ENCODE assay signal across 18 cellular contexts in the genomic region with DNA sequence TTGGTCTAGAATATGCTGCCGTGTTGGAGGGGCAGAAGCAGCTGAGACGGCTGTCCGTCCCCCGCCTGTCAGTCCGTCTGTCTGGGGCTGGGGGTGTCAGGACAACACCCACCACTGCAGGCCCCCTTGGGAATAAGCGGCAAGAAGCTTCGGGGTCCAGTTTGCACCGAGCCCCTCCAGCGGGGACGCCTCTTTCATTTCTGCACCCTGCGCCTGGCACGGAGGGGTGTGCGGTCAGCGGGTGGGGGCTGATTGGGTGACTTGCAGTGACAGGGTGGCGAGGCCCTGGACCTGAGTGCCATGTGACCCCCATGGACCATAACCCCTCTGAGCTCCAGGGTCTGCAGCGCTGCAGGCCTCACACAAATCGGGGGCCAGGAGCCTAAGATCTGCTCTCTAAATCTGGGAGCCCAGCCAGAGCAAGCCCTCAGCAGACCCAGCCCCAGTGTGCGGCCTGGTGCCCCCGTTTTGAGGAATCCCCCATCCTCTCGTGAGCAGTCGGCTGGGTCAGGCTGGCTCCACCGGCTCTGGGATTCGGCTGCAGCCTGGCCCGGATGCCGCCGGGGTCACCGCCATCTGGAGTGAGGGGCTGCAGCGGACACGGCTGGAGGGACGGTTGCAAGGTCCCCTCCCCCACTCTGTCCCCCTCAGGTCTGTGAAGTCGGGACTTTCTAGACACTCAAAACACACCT. TPM values are rescaled to one million over a fixed set of nuclear protein-coding genes. Genes with fewer than 3 reads are reported as not detected.
DNase-seq lines count a peak whose midpoint lies in the region; FAIRE-seq and TF ChIP-seq lines count a peak whose summit lies in the region.
"Had no signal": no experiment of that assay in that cellular context is flagged by ENCODE, and none has a peak within 500 bp of the region (broad histone marks: within the 10 kb centered on the region; RNA-seq: fewer than 3 reads in every experiment).

No MANE protein-coding gene starts in this region.

- no peak for DNase-seq in GM19239 (ENCODE audit: insufficient read length, low spot score)
- no peak for DNase-seq in effector memory CD4-positive, alpha-beta T cell
- no peak for DNase-seq in GM12891 (ENCODE audit: insufficient read length, low spot score)
- DNase-seq in activated CD4-positive, alpha-beta T cell treated with anti-CD3 and anti-CD28 coated beads for 1 hour = no peak
- DNase-seq in MG63 = no peak
- no peak for DNase-seq in GM23248
- DNase-seq: activated naive CD4-positive, alpha-beta T cell; HFFc6; mesendoderm; NCI-H2081; NCI-H524 treated with DMSO at 0.1 percent for 48 hours had no signal

- H3K9me3 ChIP-seq in effector memory CD4-positive, alpha-beta T cell (ENCODE audit: control insufficient read depth, low read length) = no peaks in the 10 kb centered on the region
- H3K9me3 ChIP-seq in MG63 (no peaks in the 10 kb centered on the region), GM23248 (ENCODE audit: low read depth) (no peaks in the 10 kb centered on the region)
- H3K9me3 ChIP-seq: Peyer's patch, right lobe of liver had no signal

- in situ Hi-C loops in GM23248 (cut with MboI) = no loop called here

- H3K79me2 ChIP-seq in GM23248 (ENCODE audit: insufficient read depth) = no peaks in the 10 kb centered on the region

- H3K4me1 Mint-ChIP-seq in IgD-negative memory B cell = peaks cover 47 to 67% (median 54%) of the 10 kb centered on the region in 3 donors

- peaks cover 14% of the 10 kb centered on the region for H3K27me3 ChIP-seq in effector memory CD4-positive, alpha-beta T cell (replicated peaks; ENCODE audit: control insufficient read depth, insufficient read depth, low read length, poor library complexity, severe bottlenecking)
- H3K27me3 ChIP-seq in MG63 (no peaks in the 10 kb centered on the region), GM23248 (replicated peaks; ENCODE audit: insufficient read depth) (peaks cover 19% of the 10 kb centered on the region)
- H3K27me3 ChIP-seq: Peyer's patch, right lobe of liver had no signal

- no peak overlapping the region for H3K4me2 ChIP-seq in GM23248 (ENCODE audit: unreplicated experiment)

- H3K27me3 Mint-ChIP-seq in IgD-negative memory B cell = peaks cover 3% of the 10 kb centered on the region

- FAIRE-seq in GM19239 (lab: Jason Lieb, UNC) = peak; percentile 66
- no peak for FAIRE-seq in GM12891 (lab: Jason Lieb, UNC)
- FAIRE-seq: G401.6 had no signal

- peaks cover 13% of the 10 kb centered on the region for H3K4me1 ChIP-seq in effector memory CD4-positive, alpha-beta T cell (ENCODE audit: control insufficient read depth, insufficient read depth, low read length, poor library complexity, severe bottlenecking)
- no peaks in the 10 kb centered on the region for H3K4me1 ChIP-seq in GM23248 (ENCODE audit: insufficient read depth)
- H3K4me1 ChIP-seq: right lobe of liver had no signal

- H4K20me1 ChIP-seq in GM23248 (ENCODE audit: insufficient read depth) = no peaks in the 10 kb centered on the region

- H3K9ac ChIP-seq in GM23248 = no peak overlapping the region

- H3K4me3 ChIP-seq in GM08714 (ENCODE audit: low read length) (peak overlapping the region; percentile 15; the same call in 1 of the 2 replicates), MG63 (no peak overlapping the region), GM23248 (no peak overlapping the region)
- H3K4me3 ChIP-seq in effector memory CD4-positive, alpha-beta T cell (ENCODE audit: insufficient read depth, low read depth, low read length, poor library complexity, severe bottlenecking) = peak overlapping the region; percentile 55
- H3K4me3 ChIP-seq: right lobe of liver had no signal

- no peaks in the 10 kb centered on the region for H3K36me3 Mint-ChIP-seq in IgD-negative memory B cell

- peak overlapping the region; percentile 95 to 99 (median 99) for H3K27ac Mint-ChIP-seq in IgD-negative memory B cell
- H3K27ac Mint-ChIP-seq: HFFc6 had no signal

- H3K9me3 Mint-ChIP-seq in IgD-negative memory B cell = no peaks in the 10 kb centered on the region
- H3K9me3 Mint-ChIP-seq: HFFc6 had no signal

- TF ChIP-seq POLR2A in GM12891 (IDR thresholded peaks at IDR 0.05; ENCODE audit: low read depth, low read length) = no peak

- H3K36me3 ChIP-seq in effector memory CD4-positive, alpha-beta T cell (ENCODE audit: control insufficient read depth, insufficient read depth, low read length) = no peaks in the 10 kb centered on the region
- H3K36me3 ChIP-seq in MG63 (no peaks in the 10 kb centered on the region), GM23248 (ENCODE audit: low read depth) (no peaks in the 10 kb centered on the region)
- H3K36me3 ChIP-seq: Peyer's patch, right lobe of liver had no signal

- WGBS in GM23248 (ENCODE audit: low coverage in 1 of 2, low lambda C conversion rate in 2 of 2, missing lambda C conversion rate in 2 of 2), 2 experiments = 55 to 61% methylated on average over 27 to 31 of the region's 31 CpGs

- no peak overlapping the region for H2AFZ ChIP-seq in GM23248

- no peak overlapping the region for H3K27ac ChIP-seq in effector memory CD4-positive, alpha-beta T cell (ENCODE audit: insufficient read depth, low read length, poor library complexity, severe bottlenecking)
- no peak overlapping the region for H3K27ac ChIP-seq in GM23248
- H3K27ac ChIP-seq: epithelial cell of prostate, right lobe of liver had no signal

- no peaks in the 10 kb centered on the region for H3K9me2 ChIP-seq in GM23248 (ENCODE audit: insufficient read depth)

- H3F3A ChIP-seq in GM23248 (ENCODE audit: insufficient read depth) = no peaks in the 10 kb centered on the region

- H3K4me3 Mint-ChIP-seq in IgD-negative memory B cell = peak overlapping the region; percentile 73 to 94 (median 78)
- H3K4me3 Mint-ChIP-seq: HFFc6 had no signal

TF ChIP-seq in GM12891, 5 proteins besides CTCF, POLR2A, EP300 and RAD21:
- TF ChIP-seq POU2F2 (IDR thresholded peaks at IDR 0.05; ENCODE audit: low read depth, low read length) = no peak
- TF ChIP-seq PAX5 (IDR thresholded peaks at IDR 0.05; ENCODE audit: insufficient read depth, low read length, severe bottlenecking) = no peak
- TF ChIP-seq SPI1 (IDR thresholded peaks at IDR 0.05; ENCODE audit: low read depth, low read length) = no peak
- TF ChIP-seq POLR2AphosphoS5 (IDR thresholded peaks at IDR 0.05; ENCODE audit: low read depth, low read length) = no peak
- no peak for TF ChIP-seq TAF1 (IDR thresholded peaks at IDR 0.05; ENCODE audit: low read depth, low read length)

RNA-seq across cellular contexts. Expression of gene CBFA2T3, which starts 8.3 kb away (rescaled TPM):
- polyA plus RNA-seq in IgD-negative memory B cell (38.8 TPM), GM23248 (2016; fragmentation: Nextera tagmentation; extraction: Ambion mirVana) (0.08 TPM in 1 of 2 replicates, not detected in the other)
- 15.1 TPM for polyA plus RNA-seq in GM12891 (2012; ENCODE audit: low read depth, missing spikeins)
- total RNA-seq in MG63 (2014; rRNA removed; shearing (Covaris generic); ENCODE audit: low replicate concordance) = not detected in 2 replicates
- total RNA-seq in GM23248 (2014; rRNA removed; shearing (Covaris generic)) = not detected in 2 replicates
- total RNA-seq: HFFc6, MCF 10A had no signal

Comparison
In these comparisons a context has a peak if more than half of its experiments do, and no peak if none do; other contexts are left out.
1. H3K4me3 ChIP-seq: peak in GM08714 (single experiment) and effector memory CD4-positive, alpha-beta T cell (single experiment); none in MG63 (single experiment) and GM23248 (single experiment).